In the genomic region with DNA sequence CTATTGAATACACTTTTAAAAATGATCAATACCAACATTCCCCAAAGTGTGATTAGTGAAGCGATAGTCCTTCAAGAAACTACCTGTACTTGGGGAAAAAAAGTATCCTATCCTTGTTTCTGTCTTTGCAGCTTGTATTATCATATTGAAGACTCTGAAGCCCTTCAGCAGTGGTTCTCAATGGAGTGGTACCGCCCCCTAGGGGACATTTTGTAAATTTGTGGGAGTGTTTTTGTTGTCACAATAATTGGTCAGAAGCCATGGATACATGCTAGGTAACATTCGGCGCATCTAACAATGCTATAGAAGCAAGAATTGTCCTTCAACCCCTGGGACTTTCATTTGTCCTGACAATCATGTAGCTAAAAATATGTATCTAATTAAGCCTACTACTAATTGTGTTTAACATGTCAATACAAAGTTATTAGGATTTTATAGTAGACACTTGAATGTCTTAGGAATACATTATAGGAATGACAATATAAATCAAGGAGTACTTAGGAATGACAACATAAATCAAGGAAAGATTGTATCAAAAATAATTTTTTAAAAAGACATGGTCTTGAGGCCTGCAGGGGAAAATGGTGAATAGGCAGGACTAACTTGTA, we compare ENCODE assay signal across 8 cellular contexts. TPM values are rescaled to one million over a fixed set of nuclear protein-coding genes. Genes with fewer than 3 reads are reported as not detected.
DNase-seq lines count a peak whose midpoint lies in the region; ATAC-seq, FAIRE-seq and TF ChIP-seq lines count a peak whose summit lies in the region.

No MANE protein-coding gene starts in this region.

- DNase-seq in D721Med (ENCODE audit: insufficient read length, low spot score) (no peak), Peyer's patch (peak in 1 of 3 donors; percentile 75), right lobe of liver (no peak), transverse colon (peak; percentile 18), HuH-7.5 (ENCODE audit: low spot score) (no peak)

- WGBS in right lobe of liver (ENCODE audit: insufficient coverage, low coverage, low lambda C conversion rate, missing lambda C conversion rate) = 67% methylated on average over 4 of the region's 4 CpGs
- 76 to 86% methylated on average over 4 of the region's 4 CpGs for WGBS in transverse colon (ENCODE audit: low coverage in 1 of 2), 2 donors

- H3K9me3 Mint-ChIP-seq in brain = peaks cover 27 to 37% (median 35%) of the 10 kb centered on the region in 5 experiments

- H3K4me3 Mint-ChIP-seq in brain = no peak overlapping the region

- peaks cover 58% of the 10 kb centered on the region for H3K36me3 Mint-ChIP-seq in brain

- intact Hi-C loops in right lobe of liver (cut with DNase I) (loop anchor here (5.0 to 10.0 kb wide), 2 partner anchors 130 to 148 kb away; no protein-coding TSS in a partner anchor), transverse colon (cut with DNase I; ENCODE audit: low total_unique reads) (loop anchor here (10.0 kb wide), 1 partner anchor 140 kb away; no protein-coding TSS in a partner anchor)

- H3K4me3 ChIP-seq in Peyer's patch (no peak overlapping the region), right lobe of liver (no peak overlapping the region), transverse colon (no peak overlapping the region)

- no peak overlapping the region for H3K27ac Mint-ChIP-seq in brain

- H3K27me3 ChIP-seq in Peyer's patch = no peaks in the 10 kb centered on the region
- no peaks in the 10 kb centered on the region for H3K27me3 ChIP-seq in right lobe of liver
- no peaks in the 10 kb centered on the region for H3K27me3 ChIP-seq in transverse colon

- H3K4me1 ChIP-seq in Peyer's patch = no peaks in the 10 kb centered on the region
- H3K4me1 ChIP-seq in right lobe of liver = no peaks in the 10 kb centered on the region
- peaks cover 0 to 8% (median 0%) of the 10 kb centered on the region in 4 donors for H3K4me1 ChIP-seq in transverse colon

- ATAC-seq in GM18873 (IDR thresholded peaks at IDR 0.05; ENCODE audit: low FRiP score, unreplicated experiment) (peak; percentile 71), HG03460 (IDR thresholded peaks at IDR 0.05; ENCODE audit: unreplicated experiment) (peak; percentile 85), right lobe of liver (peak; percentile 49 to 76 (median 66))

- peaks cover 5% of the 10 kb centered on the region for H3K27me3 Mint-ChIP-seq in brain

- TF ChIP-seq POLR2A in Peyer's patch (IDR thresholded peaks at IDR 0.05) = no peak
- no peak for TF ChIP-seq POLR2A in right lobe of liver (IDR thresholded peaks at IDR 0.05)
- no peak for TF ChIP-seq POLR2A in transverse colon (IDR thresholded peaks at IDR 0.05)

- H3K4me1 Mint-ChIP-seq in brain = no peaks in the 10 kb centered on the region

- TF ChIP-seq CTCF in D721Med (IDR thresholded peaks at IDR 0.05; ENCODE audit: insufficient read depth, missing control alignments) (peak; percentile 41), Peyer's patch (IDR thresholded peaks at IDR 0.05) (peak; percentile 4 to 61 (median 44)), brain (conservative IDR thresholded peaks at IDR 0.05) (peak; percentile 22 to 60), right lobe of liver (IDR thresholded peaks at IDR 0.05) (peak; percentile 49 to 65 (median 54)), transverse colon (IDR thresholded peaks at IDR 0.05) (peak in 4 of 5 experiments; percentile 23 to 45 (median 34))

- TF ChIP-seq EP300 in transverse colon (IDR thresholded peaks at IDR 0.05; ENCODE audit: low read depth) = no peak

- H3K27ac ChIP-seq in Peyer's patch (no peak overlapping the region), right lobe of liver (no peak overlapping the region), transverse colon (no peak overlapping the region)

- in situ Hi-C loops in transverse colon (cut with MboI; ENCODE audit: low pct_ligation_motif_present in 1 of 4, low pct_unique_long_range_greater_than_20kb in 1 of 4, low sequenced_read_pairs in 3 of 4) = loop anchor here (5.0 to 10.0 kb wide), 3 partner anchors 140 to 150 kb away; no protein-coding TSS in a partner anchor

- H3K36me3 ChIP-seq in Peyer's patch = no peaks in the 10 kb centered on the region
- no peaks in the 10 kb centered on the region for H3K36me3 ChIP-seq in right lobe of liver
- H3K36me3 ChIP-seq in transverse colon = no peaks in the 10 kb centered on the region

- no peak for FAIRE-seq in D721Med (lab: Jason Lieb, UNC)

- H3K9me3 ChIP-seq in Peyer's patch = peaks cover 0 to 5% (median 0%) of the 10 kb centered on the region in 4 donors
- peaks cover 0 to 2% (median 0%) of the 10 kb centered on the region in 4 donors for H3K9me3 ChIP-seq in right lobe of liver
- H3K9me3 ChIP-seq in transverse colon = peaks cover 8 to 9% of the 10 kb centered on the region in 2 donors

RNA-seq across cellular contexts. Expression of gene NMD3, which starts 53.7 kb away (rescaled TPM):
- 10 to 100 TPM; 22.9 to 36.5 (median 29.4) TPM for total RNA-seq in Peyer's patch
- 8.9 TPM for polyA plus RNA-seq in brain (ENCODE audit: insufficient read depth, low read depth, low replicate concordance)
- 10 to 100 TPM; 33.3 to 46.7 (median 42.2) TPM for total RNA-seq in right lobe of liver
- total RNA-seq in transverse colon = 10 to 100 TPM in 2 of 4 donors, 1 to 10 TPM in 2; 7.5 to 37.3 (median 21.8) TPM
